7 cellular contexts compared by ENCODE assay signal in the genomic region with DNA sequence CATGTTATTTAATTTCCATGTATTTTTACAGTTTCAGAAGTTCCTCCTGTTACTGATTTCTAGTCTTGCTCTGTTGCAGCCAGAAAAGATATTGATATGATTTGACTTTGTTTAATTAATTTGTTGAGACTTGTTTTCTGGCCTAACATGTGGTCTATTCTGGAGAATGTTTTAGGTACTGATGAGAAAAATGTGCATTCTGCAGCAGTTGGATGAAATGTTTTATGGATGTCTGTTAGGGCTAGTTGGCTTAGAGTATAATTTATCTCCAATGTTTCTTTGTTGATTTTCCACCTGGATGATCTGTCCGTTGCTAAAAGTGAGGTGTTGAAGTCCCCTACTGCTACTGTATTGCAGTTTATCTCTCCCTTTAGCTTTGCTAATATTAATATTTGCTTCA.
"Had no signal": no experiment of that assay in that cellular context is flagged by ENCODE, and none has a peak within 500 bp of the region (broad histone marks: within the 10 kb centered on the region; RNA-seq: fewer than 3 reads in every experiment).

No MANE protein-coding gene starts in this region.

- H3K4me3 Mint-ChIP-seq: H9, IgD-negative memory B cell had no signal

- H3K27ac Mint-ChIP-seq: H9, IgD-negative memory B cell had no signal

- ATAC-seq: HepG2 had no signal

- DNase-seq: GM23248, GOT3, H9, HCEC 1CT, KBM-7 had no signal
